Comparison of ENCODE assay signal across 29 cellular contexts in genomic region chr7:116840256-116840655, GRCh38.
"Had no signal": no experiment of that assay in that cellular context is flagged by ENCODE, and none has a peak within 500 bp of the region (broad histone marks: within the 10 kb centered on the region; RNA-seq: fewer than 3 reads in every experiment).

No MANE protein-coding gene starts in this region.

- H3K36me3 ChIP-seq: neural progenitor cell, ovary, sigmoid colon, suprapubic skin, tibial artery, transverse colon, upper lobe of right lung, uterus had no signal

- H3K9me3 Mint-ChIP-seq: natural killer cell; nephron; neural progenitor cell; stimulated activated effector memory CD8-positive, alpha-beta T cell treated with anti-CD3 and anti-CD28 coated beads, Interleukin-12 subunit alpha, Interleukin-12 subunit beta, amount 100 ng/mL, for 72 hours; stimulated activated naive CD8-positive, alpha-beta T cell treated with anti-CD3 and anti-CD28 coated beads, Interleukin-15, amount 100 ng/mL, for 72 hours; type B pancreatic cell had no signal

- H3K27me3 ChIP-seq: neural progenitor cell, ovary, right lobe of liver, sigmoid colon, suprapubic skin, testis, tibial artery, transverse colon, upper lobe of right lung, uterus had no signal

- H2AFZ ChIP-seq: neural progenitor cell, parathyroid adenoma had no signal

- H3K27ac ChIP-seq: neural progenitor cell, ovary, parathyroid adenoma, psoas muscle, right lobe of liver, sigmoid colon, suprapubic skin, testis, tibial artery, transverse colon, upper lobe of right lung, uterus had no signal

- H3K79me2 ChIP-seq: parathyroid adenoma had no signal

- FAIRE-seq: small intestine had no signal

- H3K4me3 Mint-ChIP-seq: natural killer cell; nephron; neural progenitor cell; stimulated activated effector memory CD8-positive, alpha-beta T cell treated with anti-CD3 and anti-CD28 coated beads, Interleukin-12 subunit alpha, Interleukin-12 subunit beta, amount 100 ng/mL, for 72 hours; stimulated activated naive CD8-positive, alpha-beta T cell treated with anti-CD3 and anti-CD28 coated beads, Interleukin-15, amount 100 ng/mL, for 72 hours; type B pancreatic cell had no signal

- H3K27ac Mint-ChIP-seq: natural killer cell; nephron; neural progenitor cell; progenitor cell of endocrine pancreas; stimulated activated effector memory CD8-positive, alpha-beta T cell treated with anti-CD3 and anti-CD28 coated beads, Interleukin-12 subunit alpha, Interleukin-12 subunit beta, amount 100 ng/mL, for 72 hours; stimulated activated naive CD8-positive, alpha-beta T cell treated with anti-CD3 and anti-CD28 coated beads, Interleukin-15, amount 100 ng/mL, for 72 hours; type B pancreatic cell had no signal

- H3K4me3 ChIP-seq: neural progenitor cell, ovary, psoas muscle, right lobe of liver, sigmoid colon, suprapubic skin, testis, tibial artery, transverse colon, upper lobe of right lung, uterus had no signal

- H3K4me2 ChIP-seq: neural progenitor cell had no signal

- H3K9me3 ChIP-seq: ovary, psoas muscle, right lobe of liver, sigmoid colon, suprapubic skin, testis, tibial artery, transverse colon, upper lobe of right lung, uterus had no signal

- H3K4me1 Mint-ChIP-seq: neural progenitor cell had no signal

- H3K36me3 Mint-ChIP-seq: natural killer cell; neural progenitor cell; stimulated activated effector memory CD8-positive, alpha-beta T cell treated with anti-CD3 and anti-CD28 coated beads, Interleukin-12 subunit alpha, Interleukin-12 subunit beta, amount 100 ng/mL, for 72 hours; type B pancreatic cell had no signal

- H3K9ac ChIP-seq: neural progenitor cell, parathyroid adenoma had no signal

- H3K4me1 ChIP-seq: neural progenitor cell, parathyroid adenoma, psoas muscle, right lobe of liver, sigmoid colon, suprapubic skin, testis, tibial artery, transverse colon, upper lobe of right lung, uterus had no signal

- ATAC-seq: natural killer cell; psoas muscle; right cardiac atrium; right lobe of liver; stimulated activated effector memory CD8-positive, alpha-beta T cell treated with anti-CD3 and anti-CD28 coated beads, Interleukin-12 subunit alpha, Interleukin-12 subunit beta, amount 100 ng/mL, for 72 hours; stimulated activated naive CD8-positive, alpha-beta T cell treated with anti-CD3 and anti-CD28 coated beads, Interleukin-15, amount 100 ng/mL, for 72 hours; stimulated activated naive CD8-positive, alpha-beta T cell treated with anti-CD3 and anti-CD28 coated beads, Interleukin-15, Interleukin-2, amounts not matched to agents 100 U/mL and 50 U/mL, for 24 hours; upper lobe of right lung had no signal

- H3K27me3 Mint-ChIP-seq: type B pancreatic cell had no signal

- DNase-seq: natural killer cell; occipital lobe; ovary; posterior cingulate gyrus; psoas muscle; right cardiac atrium; right lobe of liver; sigmoid colon; small intestine; stimulated activated CD4-positive, alpha-beta T cell treated with anti-CD3 and anti-CD28 coated beads, Interleukin-15, amount 100 ng/mL, for 24 hours; stimulated activated CD4-positive, alpha-beta T cell treated with anti-CD3 and anti-CD28 coated beads, Interleukin-2, amount 100 ng/mL, for 24 hours; stimulated activated CD4-positive, alpha-beta T cell treated with anti-CD3 and anti-CD28 coated beads, Interleukin-2, amount 100 ng/mL, for 48 hours; stimulated activated CD4-positive, alpha-beta T cell treated with anti-CD3 and anti-CD28 coated beads, Interleukin-4, amount 100 ng/mL, for 24 hours; stimulated activated naive CD4-positive, alpha-beta T cell; stimulated activated naive CD8-positive, alpha-beta T cell treated with anti-CD3 and anti-CD28 coated beads, Interleukin-15, amount 100 ng/mL, for 72 hours; stimulated activated naive CD8-positive, alpha-beta T cell treated with anti-CD3 and anti-CD28 coated beads, Interleukin-15, Interleukin-2, amounts not matched to agents 100 U/mL and 50 U/mL, for 24 hours; substantia nigra; testis; tibial artery; transverse colon; upper lobe of right lung; uterus had no signal
